ENCODE assay signal across 1 cellular context in genomic region chr1:16904560-16905111, GRCh38.
TF ChIP-seq lines count a peak whose summit lies in the region.

No MANE protein-coding gene starts in this region.

TF ChIP-seq in K562, 482 proteins besides CTCF, POLR2A, EP300 and RAD21 (continued from another document and continues in another):
- TF ChIP-seq JUN (IDR thresholded peaks at IDR 0.05; ENCODE audit: borderline replicate concordance, low read depth, low read length) = 0 out of 2 replicates have a peak, but pooled peaks have one; percentile 5
- no peak for TF ChIP-seq JUN (CRISPR knock-in tag; IDR thresholded peaks at IDR 0.05; ENCODE audit: borderline replicate concordance)
- no peak for TF ChIP-seq PURB (CRISPR knock-in tag; IDR thresholded peaks at IDR 0.05; ENCODE audit: low read depth)
- TF ChIP-seq ZNF224 (CRISPR knock-in tag; IDR thresholded peaks at IDR 0.05) = no peak
- no peak for TF ChIP-seq ZNF655 (CRISPR knock-in tag; IDR thresholded peaks at IDR 0.05)
- no peak for TF ChIP-seq POLR2H (tag; IDR thresholded peaks at IDR 0.05; ENCODE audit: low read depth)
- no peak for TF ChIP-seq ELK1 (CRISPR knock-in tag; IDR thresholded peaks at IDR 0.05)
- no peak for TF ChIP-seq BMI1 (IDR thresholded peaks at IDR 0.05; ENCODE audit: low read length)
- TF ChIP-seq, protein P1, sequence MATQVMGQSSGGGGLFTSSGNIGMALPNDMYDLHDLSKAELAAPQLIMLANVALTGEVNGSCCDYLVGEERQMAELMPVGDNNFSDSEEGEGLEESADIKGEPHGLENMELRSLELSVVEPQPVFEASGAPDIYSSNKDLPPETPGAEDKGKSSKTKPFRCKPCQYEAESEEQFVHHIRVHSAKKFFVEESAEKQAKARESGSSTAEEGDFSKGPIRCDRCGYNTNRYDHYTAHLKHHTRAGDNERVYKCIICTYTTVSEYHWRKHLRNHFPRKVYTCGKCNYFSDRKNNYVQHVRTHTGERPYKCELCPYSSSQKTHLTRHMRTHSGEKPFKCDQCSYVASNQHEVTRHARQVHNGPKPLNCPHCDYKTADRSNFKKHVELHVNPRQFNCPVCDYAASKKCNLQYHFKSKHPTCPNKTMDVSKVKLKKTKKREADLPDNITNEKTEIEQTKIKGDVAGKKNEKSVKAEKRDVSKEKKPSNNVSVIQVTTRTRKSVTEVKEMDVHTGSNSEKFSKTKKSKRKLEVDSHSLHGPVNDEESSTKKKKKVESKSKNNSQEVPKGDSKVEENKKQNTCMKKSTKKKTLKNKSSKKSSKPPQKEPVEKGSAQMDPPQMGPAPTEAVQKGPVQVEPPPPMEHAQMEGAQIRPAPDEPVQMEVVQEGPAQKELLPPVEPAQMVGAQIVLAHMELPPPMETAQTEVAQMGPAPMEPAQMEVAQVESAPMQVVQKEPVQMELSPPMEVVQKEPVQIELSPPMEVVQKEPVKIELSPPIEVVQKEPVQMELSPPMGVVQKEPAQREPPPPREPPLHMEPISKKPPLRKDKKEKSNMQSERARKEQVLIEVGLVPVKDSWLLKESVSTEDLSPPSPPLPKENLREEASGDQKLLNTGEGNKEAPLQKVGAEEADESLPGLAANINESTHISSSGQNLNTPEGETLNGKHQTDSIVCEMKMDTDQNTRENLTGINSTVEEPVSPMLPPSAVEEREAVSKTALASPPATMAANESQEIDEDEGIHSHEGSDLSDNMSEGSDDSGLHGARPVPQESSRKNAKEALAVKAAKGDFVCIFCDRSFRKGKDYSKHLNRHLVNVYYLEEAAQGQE (CRISPR knock-in tag; IDR thresholded peaks at IDR 0.05; ENCODE audit: low read depth) = no peak
- peak; percentile 63 for TF ChIP-seq HNRNPLL (IDR thresholded peaks at IDR 0.05; ENCODE audit: low read depth, low read length, poor library complexity, severe bottlenecking)
- peak; percentile 39; the same call in 1 of the 2 replicates for TF ChIP-seq HMG20A (CRISPR knock-in tag; conservative IDR thresholded peaks at IDR 0.05)
- no peak for TF ChIP-seq MTF1 (CRISPR knock-in tag; IDR thresholded peaks at IDR 0.05; ENCODE audit: borderline replicate concordance)
- TF ChIP-seq CHD2 (IDR thresholded peaks at IDR 0.05; ENCODE audit: low read depth, low read length) = no peak
- no peak for TF ChIP-seq FOXJ2 (tag; IDR thresholded peaks at IDR 0.05)
- TF ChIP-seq SRSF1 (IDR thresholded peaks at IDR 0.05; ENCODE audit: low read depth, low read length) = no peak
- no peak for TF ChIP-seq ETV1 (tag; conservative IDR thresholded peaks at IDR 0.05; ENCODE audit: low read depth)
- no peak for TF ChIP-seq KDM2B (CRISPR knock-in tag; IDR thresholded peaks at IDR 0.05)
- TF ChIP-seq RBM15 (IDR thresholded peaks at IDR 0.05; ENCODE audit: insufficient read depth, low read length) = no peak
- no peak for TF ChIP-seq SAFB (IDR thresholded peaks at IDR 0.05; ENCODE audit: borderline replicate concordance, low read depth, low read length)
- TF ChIP-seq FOXM1 (IDR thresholded peaks at IDR 0.05; ENCODE audit: low read depth) = no peak
- TF ChIP-seq FOXM1 (CRISPR knock-in tag; IDR thresholded peaks at IDR 0.05; ENCODE audit: low read depth) = no peak
- TF ChIP-seq BDP1 (IDR thresholded peaks at IDR 0.05; ENCODE audit: insufficient read depth, insufficient read length) = no peak
- 0 out of 2 replicates have a peak, but pooled peaks have one; percentile 74 for TF ChIP-seq SRSF3 (IDR thresholded peaks at IDR 0.05; ENCODE audit: insufficient read depth, low read length)
- TF ChIP-seq, protein P2, sequence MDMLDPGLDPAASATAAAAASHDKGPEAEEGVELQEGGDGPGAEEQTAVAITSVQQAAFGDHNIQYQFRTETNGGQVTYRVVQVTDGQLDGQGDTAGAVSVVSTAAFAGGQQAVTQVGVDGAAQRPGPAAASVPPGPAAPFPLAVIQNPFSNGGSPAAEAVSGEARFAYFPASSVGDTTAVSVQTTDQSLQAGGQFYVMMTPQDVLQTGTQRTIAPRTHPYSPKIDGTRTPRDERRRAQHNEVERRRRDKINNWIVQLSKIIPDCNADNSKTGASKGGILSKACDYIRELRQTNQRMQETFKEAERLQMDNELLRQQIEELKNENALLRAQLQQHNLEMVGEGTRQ (CRISPR knock-in tag; IDR thresholded peaks at IDR 0.05) = no peak
- no peak for TF ChIP-seq RBM14 (IDR thresholded peaks at IDR 0.05; ENCODE audit: borderline replicate concordance, insufficient read depth, low read depth, low read length)
- no peak for TF ChIP-seq ZNF232 (CRISPR knock-in tag; IDR thresholded peaks at IDR 0.05)
- TF ChIP-seq SFPQ (IDR thresholded peaks at IDR 0.05; ENCODE audit: low read depth, low read length) = no peak
- TF ChIP-seq TAL1 (IDR thresholded peaks at IDR 0.05) = no peak
- no peak for TF ChIP-seq NFE2L1 (tag; IDR thresholded peaks at IDR 0.05; ENCODE audit: borderline replicate concordance, low read depth)
- TF ChIP-seq ARID3B (CRISPR knock-in tag; IDR thresholded peaks at IDR 0.05; ENCODE audit: borderline replicate concordance) = no peak
- no peak for TF ChIP-seq POU5F1 (IDR thresholded peaks at IDR 0.05; ENCODE audit: borderline replicate concordance, low read depth, low read length, partially characterized antibody)
- TF ChIP-seq KAT8 (IDR thresholded peaks at IDR 0.05; ENCODE audit: low read depth) = no peak
- TF ChIP-seq, protein P3, sequence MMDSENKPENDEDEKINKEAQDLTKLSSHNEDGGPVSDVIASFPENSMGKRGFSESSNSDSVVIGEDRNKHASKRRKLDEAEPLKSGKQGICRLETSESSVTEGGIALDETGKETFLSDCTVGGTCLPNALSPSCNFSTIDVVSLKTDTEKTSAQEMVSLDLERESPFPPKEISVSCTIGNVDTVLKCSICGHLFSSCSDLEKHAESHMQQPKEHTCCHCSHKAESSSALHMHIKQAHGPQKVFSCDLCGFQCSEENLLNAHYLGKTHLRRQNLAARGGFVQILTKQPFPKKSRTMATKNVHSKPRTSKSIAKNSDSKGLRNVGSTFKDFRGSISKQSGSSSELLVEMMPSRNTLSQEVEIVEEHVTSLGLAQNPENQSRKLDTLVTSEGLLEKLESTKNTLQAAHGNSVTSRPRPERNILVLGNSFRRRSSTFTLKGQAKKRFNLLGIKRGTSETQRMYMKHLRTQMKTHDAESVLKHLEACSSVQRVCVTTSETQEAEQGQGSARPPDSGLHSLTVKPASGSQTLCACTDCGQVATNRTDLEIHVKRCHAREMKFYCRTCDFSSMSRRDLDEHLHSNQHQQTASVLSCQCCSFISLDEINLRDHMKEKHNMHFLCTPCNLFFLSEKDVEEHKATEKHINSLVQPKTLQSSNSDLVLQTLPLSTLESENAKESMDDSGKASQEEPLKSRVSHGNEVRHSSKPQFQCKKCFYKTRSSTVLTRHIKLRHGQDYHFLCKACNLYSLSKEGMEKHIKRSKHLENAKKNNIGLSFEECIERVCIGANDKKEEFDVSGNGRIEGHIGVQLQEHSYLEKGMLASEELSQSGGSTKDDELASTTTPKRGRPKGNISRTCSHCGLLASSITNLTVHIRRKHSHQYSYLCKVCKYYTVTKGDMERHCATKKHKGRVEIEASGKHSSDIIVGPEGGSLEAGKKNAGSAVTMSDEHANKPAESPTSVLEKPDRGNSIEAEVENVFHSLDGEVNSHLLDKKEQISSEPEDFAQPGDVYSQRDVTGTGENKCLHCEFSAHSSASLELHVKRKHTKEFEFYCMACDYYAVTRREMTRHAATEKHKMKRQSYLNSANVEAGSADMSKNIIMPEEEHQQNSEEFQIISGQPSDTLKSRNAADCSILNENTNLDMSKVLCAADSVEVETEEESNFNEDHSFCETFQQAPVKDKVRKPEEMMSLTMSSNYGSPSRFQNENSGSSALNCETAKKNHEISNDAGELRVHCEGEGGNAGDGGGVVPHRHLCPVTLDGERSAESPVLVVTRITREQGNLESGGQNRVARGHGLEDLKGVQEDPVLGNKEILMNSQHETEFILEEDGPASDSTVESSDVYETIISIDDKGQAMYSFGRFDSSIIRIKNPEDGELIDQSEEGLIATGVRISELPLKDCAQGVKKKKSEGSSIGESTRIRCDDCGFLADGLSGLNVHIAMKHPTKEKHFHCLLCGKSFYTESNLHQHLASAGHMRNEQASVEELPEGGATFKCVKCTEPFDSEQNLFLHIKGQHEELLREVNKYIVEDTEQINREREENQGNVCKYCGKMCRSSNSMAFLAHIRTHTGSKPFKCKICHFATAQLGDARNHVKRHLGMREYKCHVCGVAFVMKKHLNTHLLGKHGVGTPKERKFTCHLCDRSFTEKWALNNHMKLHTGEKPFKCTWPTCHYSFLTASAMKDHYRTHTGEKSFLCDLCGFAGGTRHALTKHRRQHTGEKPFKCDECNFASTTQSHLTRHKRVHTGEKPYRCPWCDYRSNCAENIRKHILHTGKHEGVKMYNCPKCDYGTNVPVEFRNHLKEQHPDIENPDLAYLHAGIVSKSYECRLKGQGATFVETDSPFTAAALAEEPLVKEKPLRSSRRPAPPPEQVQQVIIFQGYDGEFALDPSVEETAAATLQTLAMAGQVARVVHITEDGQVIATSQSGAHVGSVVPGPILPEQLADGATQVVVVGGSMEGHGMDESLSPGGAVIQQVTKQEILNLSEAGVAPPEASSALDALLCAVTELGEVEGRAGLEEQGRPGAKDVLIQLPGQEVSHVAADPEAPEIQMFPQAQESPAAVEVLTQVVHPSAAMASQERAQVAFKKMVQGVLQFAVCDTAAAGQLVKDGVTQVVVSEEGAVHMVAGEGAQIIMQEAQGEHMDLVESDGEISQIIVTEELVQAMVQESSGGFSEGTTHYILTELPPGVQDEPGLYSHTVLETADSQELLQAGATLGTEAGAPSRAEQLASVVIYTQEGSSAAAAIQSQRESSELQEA (IDR thresholded peaks at IDR 0.05; ENCODE audit: low read depth) = no peak
- TF ChIP-seq ZBTB11 (CRISPR knock-in tag; IDR thresholded peaks at IDR 0.05) = peak in 2 of 3 experiments; percentile 49 to 85; a peak in 3 of 6 replicates
